In genomic region chr1:156122519-156123355, GRCh38 we compare ENCODE assay signal across 7 cellular contexts. TPM values are rescaled to one million over a fixed set of nuclear protein-coding genes. Genes with fewer than 3 reads are reported as not detected.
A peak's percentile ranks its signal among the peaks of the same experiment; 100 is the strongest.
DNase-seq lines count a peak whose midpoint lies in the region; ATAC-seq and TF ChIP-seq lines count a peak whose summit lies in the region.

No MANE protein-coding gene starts in this region.

- intact Hi-C loops in aorta (cut with DNase I): loop anchor here in 1 of 2 donors (10.0 kb wide), 1 partner anchor 148 kb away; the partner anchor contains the start of gene ARHGEF2

- H3K9me3 ChIP-seq in mucosa of rectum (ENCODE audit: control insufficient read depth in 2 of 2, low read length in 2 of 2): no peaks in the 10 kb centered on the region
- no peaks in the 10 kb centered on the region for H3K9me3 ChIP-seq in aorta (ENCODE audit: control insufficient read depth, low read length)

- no peak overlapping the region for H3K4me3 ChIP-seq in H7 (ENCODE audit: insufficient read depth, low read depth, low read length)
- peak overlapping the region; percentile 55 to 56 for H3K4me3 ChIP-seq in mucosa of rectum (ENCODE audit: low read length in 2 of 2)
- peak overlapping the region; percentile 39 to 40 for H3K4me3 ChIP-seq in aorta (ENCODE audit: low read length in 2 of 2)

- TF ChIP-seq CTCF in endothelial cell (IDR thresholded peaks at IDR 0.05; ENCODE audit: unreplicated experiment): no peak

- H3K27me3 Mint-ChIP-seq in endothelial cell (ENCODE audit: unreplicated experiment): peaks cover 7% of the 10 kb centered on the region

- 2 to 3% methylated on average over 14 of the region's 14 CpGs for WGBS in aorta, 2 donors

- peak; percentile 52 for DNase-seq in H7
- DNase-seq in RKO (ENCODE audit: low spot score): peak; percentile 68
- DNase-seq in endothelial cell (ENCODE audit: low spot score): no peak
- peak; percentile 93 for DNase-seq in aorta

- H3K36me3 Mint-ChIP-seq in endothelial cell (ENCODE audit: low read depth, unreplicated experiment): no peaks in the 10 kb centered on the region

- peaks cover 83 to 95% of the 10 kb centered on the region in 2 donors for H3K4me1 ChIP-seq in mucosa of rectum (ENCODE audit: control insufficient read depth in 2 of 2, insufficient read depth in 2 of 2, low read length in 2 of 2)
- H3K4me1 ChIP-seq in aorta (ENCODE audit: control insufficient read depth in 1 of 2, insufficient read depth in 2 of 2, low read length in 2 of 2): no peaks in the 10 kb centered on the region

- H3K36me3 ChIP-seq in H7 (replicated peaks; ENCODE audit: control insufficient read depth, insufficient read depth, low read length) (peaks cover 1% of the 10 kb centered on the region; the same call in 1 of the 2 replicates), mucosa of rectum (ENCODE audit: control insufficient read depth in 2 of 2, insufficient read depth in 2 of 2, low read length in 2 of 2) (peaks cover 3% of the 10 kb centered on the region in 2 donors), aorta (ENCODE audit: control insufficient read depth in 1 of 2, insufficient read depth in 2 of 2, low read length in 1 of 2) (no peaks in the 10 kb centered on the region)

- peak overlapping the region; percentile 66 to 81 for H3K9ac ChIP-seq in mucosa of rectum (ENCODE audit: low read depth in 1 of 2, low read length in 2 of 2)

- ATAC-seq in aorta (ENCODE audit: low FRiP score) (peak; percentile 64), HG03280 (IDR thresholded peaks at IDR 0.05; ENCODE audit: unreplicated experiment) (no peak), GM19328 (IDR thresholded peaks at IDR 0.05; ENCODE audit: unreplicated experiment) (no peak)

- H3K27me3 ChIP-seq in H7 (ENCODE audit: control insufficient read depth, insufficient read depth, low read length) (no peaks in the 10 kb centered on the region), mucosa of rectum (ENCODE audit: control insufficient read depth in 2 of 2, insufficient read depth in 2 of 2, low read length in 2 of 2) (no peaks in the 10 kb centered on the region), aorta (ENCODE audit: control insufficient read depth in 1 of 2, insufficient read depth in 2 of 2, low read length in 1 of 2) (no peaks in the 10 kb centered on the region)

- H3K27ac ChIP-seq in mucosa of rectum (ENCODE audit: low read depth in 2 of 2, low read length in 2 of 2) (peak overlapping the region; percentile 93 to 98), aorta (ENCODE audit: low read depth in 1 of 2, low read length in 2 of 2) (peak overlapping the region; percentile 87 to 99)

- no peaks in the 10 kb centered on the region for H3K9me3 Mint-ChIP-seq in endothelial cell (ENCODE audit: unreplicated experiment)

- peak overlapping the region; percentile 59 for H3K4me3 Mint-ChIP-seq in endothelial cell (ENCODE audit: unreplicated experiment)

- H3K4me1 Mint-ChIP-seq in endothelial cell (ENCODE audit: unreplicated experiment): peaks cover 31% of the 10 kb centered on the region

- peak overlapping the region; percentile 80 for H3K27ac Mint-ChIP-seq in endothelial cell (ENCODE audit: unreplicated experiment)

RNA-seq across cellular contexts. Expression of gene LMNA, which starts 8.2 kb away (rescaled TPM):
- total RNA-seq in H7 (2014; rRNA removed; shearing (Covaris generic)): 101 and 119 TPM in 2 replicates
- total RNA-seq in endothelial cell (ENCODE audit: unreplicated experiment) (35.8 TPM), aorta (1,000 to 10,000 TPM in 1 of 2 donors, 100 to 1,000 TPM in 1; 497 to 1,067 TPM)
- 100 to 1,000 TPM in 1 of 2 donors, 10 to 100 TPM in 1; 94.3 to 378 TPM for polyA plus RNA-seq in aorta

RNA-seq across cellular contexts. Expression of gene SEMA4A, which starts 30.6 kb away (rescaled TPM):
- 10.3 and 15.8 TPM in 2 replicates for total RNA-seq in H7 (2014; rRNA removed; shearing (Covaris generic))
- total RNA-seq in endothelial cell (ENCODE audit: unreplicated experiment): 2.2 TPM
- total RNA-seq in aorta: 10 to 100 TPM in 1 of 2 donors, 1 to 10 TPM in 1; 8.9 to 20.0 TPM
- polyA plus RNA-seq in aorta: 1 to 10 TPM; 3.0 to 4.7 TPM

RNA-seq across cellular contexts. Expression of gene MEX3A, which starts 40.5 kb away (rescaled TPM):
- total RNA-seq in H7 (2014; rRNA removed; shearing (Covaris generic)): 52.7 and 65.2 TPM in 2 replicates
- total RNA-seq in endothelial cell (ENCODE audit: unreplicated experiment): 63.9 TPM
- 1 to 10 TPM; 1.2 to 1.6 TPM for total RNA-seq in aorta
- polyA plus RNA-seq in aorta: under 1 TPM; 0.03 to 0.13 TPM

Comparison
In these comparisons a context has a peak if more than half of its experiments do, and no peak if none do; other contexts are left out.
1. RNA of gene MEX3A, which starts 40.5 kb away (total RNA-seq): 63.9 TPM in endothelial cell (single experiment) and 52.7 to 65.2 TPM in H7; 1.2 to 1.6 TPM in aorta; every median in the first group is over 10 times any median in the second.